Comparison of ENCODE assay signal across 4 cellular contexts in genomic region chr17:81584771-81585170, GRCh38. TPM values are rescaled to one million over a fixed set of nuclear protein-coding genes. Genes with fewer than 3 reads are reported as not detected.
"Had no signal": no experiment of that assay in that cellular context is flagged by ENCODE, and none has a peak within 500 bp of the region (broad histone marks: within the 10 kb centered on the region; RNA-seq: fewer than 3 reads in every experiment).

No MANE protein-coding gene starts in this region.

RNA-seq across cellular contexts. Expression of gene TSPAN10, which starts 52.2 kb away (rescaled TPM):
- total RNA-seq: frontal cortex, left ventricle myocardium superior had no signal

RNA-seq across cellular contexts. Expression of gene FSCN2, which starts 56.6 kb away (rescaled TPM):
- total RNA-seq: epithelial cell of proximal tubule, foreskin keratinocyte had no signal
- polyA plus RNA-seq: foreskin keratinocyte had no signal
